7 cellular contexts compared by ENCODE assay signal in genomic region chr19:1240925-1241324, GRCh38. TPM values are rescaled to one million over a fixed set of nuclear protein-coding genes. Genes with fewer than 3 reads are reported as not detected.
DNase-seq lines count a peak whose midpoint lies in the region; ATAC-seq and TF ChIP-seq lines count a peak whose summit lies in the region.

No MANE protein-coding gene starts in this region.

- in situ Hi-C loops in GM23248 (cut with MboI), result no loop called here

- H3K9ac ChIP-seq in GM23248 (peak overlapping the region; percentile 87), SU-DHL-6 (ENCODE audit: low read length) (peak overlapping the region; percentile 99)

- H3K4me1 ChIP-seq in GM23248 (ENCODE audit: insufficient read depth) (peaks cover 37% of the 10 kb centered on the region), esophagus muscularis mucosa (peaks cover 68 to 93% (median 84%) of the 10 kb centered on the region in 4 donors), spleen (peaks cover 50 to 94% (median 81%) of the 10 kb centered on the region in 6 donors)

- WGBS in GM23248 (ENCODE audit: low coverage in 1 of 2, low lambda C conversion rate in 2 of 2, missing lambda C conversion rate in 2 of 2), 2 experiments, result 61 to 63% methylated on average over 13 to 15 of the region's 15 CpGs
- 79% methylated on average over 5 of the region's 15 CpGs for WGBS in esophagus muscularis mucosa
- 59 to 71% (median 60%) methylated on average over 14 to 15 of the region's 15 CpGs for WGBS in spleen, 5 donors

- ATAC-seq in GM21423 (IDR thresholded peaks at IDR 0.05; ENCODE audit: unreplicated experiment) (no peak), HG03095 (IDR thresholded peaks at IDR 0.05; ENCODE audit: unreplicated experiment) (no peak), HG03378 (IDR thresholded peaks at IDR 0.05; ENCODE audit: unreplicated experiment) (no peak)

- H3K27me3 ChIP-seq in GM23248 (replicated peaks; ENCODE audit: insufficient read depth) (no peaks in the 10 kb centered on the region), SU-DHL-6 (ENCODE audit: low read length) (no peaks in the 10 kb centered on the region), esophagus muscularis mucosa (peaks cover 0 to 14% (median 2%) of the 10 kb centered on the region in 4 donors), spleen (replicated peaks in 1 of 7) (peaks cover 0 to 44% (median 18%) of the 10 kb centered on the region in 7 donors)

- TF ChIP-seq POLR2A in esophagus muscularis mucosa (IDR thresholded peaks at IDR 0.05; ENCODE audit: low read depth), result no peak
- no peak for TF ChIP-seq POLR2A in spleen (IDR thresholded peaks at IDR 0.05)

- H2AFZ ChIP-seq in GM23248 (peak overlapping the region; percentile 73), SU-DHL-6 (ENCODE audit: low read depth, low read length, severe bottlenecking) (peak overlapping the region; percentile 42)

- H3K4me2 ChIP-seq in GM23248 (ENCODE audit: unreplicated experiment) (peak overlapping the region; percentile 78), SU-DHL-6 (ENCODE audit: low read depth, low read length, poor library complexity, severe bottlenecking) (peak overlapping the region; percentile 59)

- peak overlapping the region; percentile 81 for H3K4me3 ChIP-seq in GM23248
- H3K4me3 ChIP-seq in SU-DHL-6 (ENCODE audit: insufficient read depth, low read length, poor library complexity, severe bottlenecking), result peak overlapping the region; percentile 25
- peak overlapping the region; percentile 38 to 84 (median 82) for H3K4me3 ChIP-seq in esophagus muscularis mucosa
- peak overlapping the region in 6 of 8 donors; percentile 62 to 97 (median 84) for H3K4me3 ChIP-seq in spleen

- H3K9me3 ChIP-seq in GM23248 (ENCODE audit: low read depth) (no peaks in the 10 kb centered on the region), SU-DHL-6 (ENCODE audit: insufficient read depth, low read length) (no peaks in the 10 kb centered on the region), esophagus muscularis mucosa (no peaks in the 10 kb centered on the region), spleen (no peaks in the 10 kb centered on the region)

- H3K27ac ChIP-seq in GM23248 (peak overlapping the region; percentile 61), SU-DHL-6 (ENCODE audit: low read depth, low read length) (peak overlapping the region; percentile 69), esophagus muscularis mucosa (replicated peaks in 1 of 4) (peak overlapping the region; percentile 91 to 100 (median 100)), spleen (peak overlapping the region in 6 of 8 donors; percentile 85 to 100 (median 92))

- H3K9me2 ChIP-seq in GM23248 (ENCODE audit: insufficient read depth), result no peaks in the 10 kb centered on the region
- H3K9me2 ChIP-seq in SU-DHL-6 (replicated peaks; ENCODE audit: insufficient read depth, low read length), result no peaks in the 10 kb centered on the region

- peaks cover 27% of the 10 kb centered on the region for H3F3A ChIP-seq in GM23248 (ENCODE audit: insufficient read depth)
- peaks cover 32% of the 10 kb centered on the region for H3F3A ChIP-seq in SU-DHL-6 (ENCODE audit: insufficient read depth)

- H4K20me1 ChIP-seq in GM23248 (ENCODE audit: insufficient read depth) (no peaks in the 10 kb centered on the region), SU-DHL-6 (ENCODE audit: low read depth, low read length) (no peaks in the 10 kb centered on the region)

- intact Hi-C loops in esophagus muscularis mucosa (cut with DNase I) (no loop called here), spleen (cut with DNase I; ENCODE audit: low total_unique reads) (no loop called here)

- H3K36me3 ChIP-seq in GM23248 (ENCODE audit: low read depth) (no peaks in the 10 kb centered on the region), SU-DHL-6 (ENCODE audit: low read length) (no peaks in the 10 kb centered on the region), esophagus muscularis mucosa (peaks cover 0 to 3% (median 0%) of the 10 kb centered on the region in 4 donors), spleen (peaks cover 0 to 15% (median 0%) of the 10 kb centered on the region in 6 donors)

- H3K79me2 ChIP-seq in GM23248 (ENCODE audit: insufficient read depth) (peaks cover 31% of the 10 kb centered on the region), SU-DHL-6 (ENCODE audit: insufficient read depth, low read length) (peaks cover 11% of the 10 kb centered on the region; the same call in 1 of the 2 replicates)

- DNase-seq in GM23248 (no peak), esophagus muscularis mucosa (ENCODE audit: extremely low spot score) (no peak), spleen (no peak)

- TF ChIP-seq CTCF in SU-DHL-6 (IDR thresholded peaks at IDR 0.05; ENCODE audit: insufficient read depth, low read length, poor library complexity, severe bottlenecking), result no peak
- no peak for TF ChIP-seq CTCF in esophagus muscularis mucosa (IDR thresholded peaks at IDR 0.05)
- no peak for TF ChIP-seq CTCF in spleen (IDR thresholded peaks at IDR 0.05 in 8 of 11, conservative IDR thresholded peaks at IDR 0.05 in 3 of 11)

- TF ChIP-seq EP300 in esophagus muscularis mucosa (IDR thresholded peaks at IDR 0.05), result no peak

RNA-seq across cellular contexts. Expression of gene ATP5F1D, which starts 0.6 kb away (rescaled TPM):
- total RNA-seq in GM23248 (2014; rRNA removed; shearing (Covaris generic)), result 27.4 and 38.9 TPM in 2 replicates
- polyA plus RNA-seq in GM23248 (2016; fragmentation: Nextera tagmentation; extraction: Ambion mirVana) (287 and 290 TPM in 2 replicates), spleen (100 to 1,000 TPM; 164 to 166 (median 165) TPM)
- total RNA-seq in esophagus muscularis mucosa (100 to 1,000 TPM in 2 of 4 donors, 10 to 100 TPM in 2; 77.5 to 140 (median 109) TPM), spleen (100 to 1,000 TPM in 4 of 7 donors, 10 to 100 TPM in 3; 49.1 to 131 (median 102) TPM)

RNA-seq across cellular contexts. Expression of gene CBARP, which starts 3.1 kb away (rescaled TPM):
- total RNA-seq in GM23248 (2014; rRNA removed; shearing (Covaris generic)), result 2.7 and 4.5 TPM in 2 replicates
- polyA plus RNA-seq in GM23248 (2016; fragmentation: Nextera tagmentation; extraction: Ambion mirVana), result 0.29 and 0.41 TPM in 2 replicates
- 1 to 10 TPM in 1 of 4 donors, under 1 TPM in 2, not detected in 1; 0.58 to 1.0 (median 0.99) TPM for total RNA-seq in esophagus muscularis mucosa
- total RNA-seq in spleen, result 1 to 10 TPM in 1 of 7 donors, under 1 TPM in 5, not detected in 1; 0.12 to 1.2 (median 0.41) TPM
- polyA plus RNA-seq in spleen, result under 1 TPM in 2 of 3 donors, not detected in 1; 0.05 to 0.48 TPM

RNA-seq across cellular contexts. Expression of gene MIDN, which starts 7.5 kb away (rescaled TPM):
- 9.4 and 18.5 TPM in 2 replicates for total RNA-seq in GM23248 (2014; rRNA removed; shearing (Covaris generic))
- polyA plus RNA-seq in GM23248 (2016; fragmentation: Nextera tagmentation; extraction: Ambion mirVana) (3.1 and 4.0 TPM in 2 replicates), spleen (10 to 100 TPM; 16.5 to 48.9 (median 19.1) TPM)
- total RNA-seq in esophagus muscularis mucosa (10 to 100 TPM; 20.3 to 72.2 (median 31.8) TPM), spleen (100 to 1,000 TPM in 4 of 7 donors, 10 to 100 TPM in 3; 42.1 to 223 (median 138) TPM)

RNA-seq across cellular contexts. Expression of gene CIRBP, which starts 28.2 kb away (rescaled TPM):
- 239 and 392 TPM in 2 replicates for total RNA-seq in GM23248 (2014; rRNA removed; shearing (Covaris generic))
- polyA plus RNA-seq in GM23248 (2016; fragmentation: Nextera tagmentation; extraction: Ambion mirVana), result 163 and 185 TPM in 2 replicates
- 100 to 1,000 TPM; 236 to 601 (median 429) TPM for total RNA-seq in esophagus muscularis mucosa
- 100 to 1,000 TPM; 333 to 672 (median 514) TPM for total RNA-seq in spleen
- 100 to 1,000 TPM; 406 to 894 (median 843) TPM for polyA plus RNA-seq in spleen

RNA-seq across cellular contexts. Expression of gene FAM174C, which starts 34.4 kb away (rescaled TPM):
- total RNA-seq in GM23248 (2014; rRNA removed; shearing (Covaris generic)), result 61.5 and 84.5 TPM in 2 replicates
- polyA plus RNA-seq in GM23248 (2016; fragmentation: Nextera tagmentation; extraction: Ambion mirVana) (67.8 and 81.6 TPM in 2 replicates), spleen (100 to 1,000 TPM in 1 of 3 donors, 10 to 100 TPM in 2; 82.9 to 134 (median 88.6) TPM)
- total RNA-seq in esophagus muscularis mucosa (10 to 100 TPM; 24.9 to 58.9 (median 43.6) TPM), spleen (10 to 100 TPM; 35.8 to 69.6 (median 43.9) TPM)

Comparison
In these comparisons a context has a peak if more than half of its experiments do, and no peak if none do; other contexts are left out.
1. H3K4me3 ChIP-seq: peak in every context shown above with its lines; median percentile 84 in spleen; 82 in esophagus muscularis mucosa; 81 in GM23248; 25 in SU-DHL-6.